In the genomic region with DNA sequence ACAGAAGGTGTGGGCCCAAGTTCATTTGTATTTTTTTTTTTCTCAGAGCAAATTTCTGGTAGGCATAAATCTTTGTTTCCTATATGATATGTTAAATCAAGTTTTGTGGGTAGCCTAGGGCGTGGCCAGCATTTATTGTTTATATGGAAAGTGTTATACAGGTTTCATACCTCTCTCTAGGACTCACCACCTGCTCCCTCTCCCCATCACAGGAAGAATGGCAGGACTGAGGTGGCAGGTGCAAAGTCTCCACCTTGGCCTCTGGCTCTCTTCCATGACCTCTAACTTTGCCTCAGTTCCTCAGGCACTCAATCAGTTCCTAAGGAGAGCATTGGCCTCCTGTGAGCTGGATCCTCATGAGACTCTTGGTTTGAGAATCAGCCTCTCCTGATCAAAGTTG, we compare ENCODE assay signal across 23 cellular contexts.
"Had no signal": no experiment of that assay in that cellular context is flagged by ENCODE, and none has a peak within 500 bp of the region (broad histone marks: within the 10 kb centered on the region; RNA-seq: fewer than 3 reads in every experiment).

No MANE protein-coding gene starts in this region.

- H3K27ac ChIP-seq: left lung, prostate gland, stomach, testis, tibial artery, upper lobe of right lung, uterus had no signal

- H3K9me3 Mint-ChIP-seq: stimulated activated effector memory CD8-positive, alpha-beta T cell treated with anti-CD3 and anti-CD28 coated beads, Interleukin-12 subunit alpha, Interleukin-12 subunit beta, amount 100 ng/mL, for 72 hours had no signal

- DNase-seq: effector CD8-positive, alpha-beta T cell; esophagus squamous epithelium; foreskin melanocyte; kidney; left lung; mesenchymal stem cell; naive thymus-derived CD8-positive, alpha-beta T cell; nephron progenitor cell; nucleus accumbens; stimulated activated CD4-positive, alpha-beta T cell treated with anti-CD3 and anti-CD28 coated beads, Interleukin-2, amount 100 ng/mL, for 24 hours; stimulated activated CD4-positive, alpha-beta T cell treated with anti-CD3 and anti-CD28 coated beads, Interleukin-4, amount 100 ng/mL, for 24 hours; stimulated activated naive CD4-positive, alpha-beta T cell treated with Interleukin-2 at 50 U/mL for 16 hours; stomach; testis; tibial artery; upper lobe of right lung; uterus had no signal

- H3K27me3 ChIP-seq: esophagus squamous epithelium, left lung, right atrium auricular region, stomach, testis, tibial artery, upper lobe of right lung, uterus had no signal

- H3K9me3 ChIP-seq: esophagus squamous epithelium, prostate gland, right atrium auricular region, testis, tibial artery, upper lobe of right lung, uterus had no signal

- H3K27ac Mint-ChIP-seq: dendritic cell treated with granulocyte-macrophage colony-stimulating factor and Interleukin-4, amounts not matched to agents 40 ng/mL and 50 ng/mL, for 4 days; mesothelial cell of epicardium; naive thymus-derived CD8-positive, alpha-beta T cell; nephron progenitor cell; stimulated activated effector memory CD8-positive, alpha-beta T cell treated with anti-CD3 and anti-CD28 coated beads, Interleukin-12 subunit alpha, Interleukin-12 subunit beta, amount 100 ng/mL, for 72 hours had no signal

- H3K4me3 ChIP-seq: esophagus squamous epithelium, left lung, prostate gland, right atrium auricular region, stomach, testis, tibial artery, upper lobe of right lung, uterus had no signal

- H3K36me3 ChIP-seq: esophagus squamous epithelium, left lung, prostate gland, right atrium auricular region, stomach, tibial artery, upper lobe of right lung, uterus had no signal

- H3K4me1 Mint-ChIP-seq: stimulated activated effector memory CD8-positive, alpha-beta T cell treated with anti-CD3 and anti-CD28 coated beads, Interleukin-12 subunit alpha, Interleukin-12 subunit beta, amount 100 ng/mL, for 72 hours had no signal

- ATAC-seq: left lung; naive thymus-derived CD8-positive, alpha-beta T cell; sciatic nerve; stimulated activated effector memory CD8-positive, alpha-beta T cell treated with anti-CD3 and anti-CD28 coated beads, Interleukin-12 subunit alpha, Interleukin-12 subunit beta, amount 100 ng/mL, for 72 hours; upper lobe of right lung had no signal

- H3K27me3 Mint-ChIP-seq: dendritic cell treated with granulocyte-macrophage colony-stimulating factor and Interleukin-4, amounts not matched to agents 40 ng/mL and 50 ng/mL, for 4 days had no signal

- H3K4me3 Mint-ChIP-seq: dendritic cell treated with granulocyte-macrophage colony-stimulating factor and Interleukin-4, amounts not matched to agents 40 ng/mL and 50 ng/mL, for 4 days; mesothelial cell of epicardium; naive thymus-derived CD8-positive, alpha-beta T cell; nephron progenitor cell; stimulated activated effector memory CD8-positive, alpha-beta T cell treated with anti-CD3 and anti-CD28 coated beads, Interleukin-12 subunit alpha, Interleukin-12 subunit beta, amount 100 ng/mL, for 72 hours had no signal

- H3K4me1 ChIP-seq: left lung, prostate gland, right atrium auricular region, testis, upper lobe of right lung, uterus had no signal

- H3K36me3 Mint-ChIP-seq: mesothelial cell of epicardium; naive thymus-derived CD8-positive, alpha-beta T cell; stimulated activated effector memory CD8-positive, alpha-beta T cell treated with anti-CD3 and anti-CD28 coated beads, Interleukin-12 subunit alpha, Interleukin-12 subunit beta, amount 100 ng/mL, for 72 hours had no signal
